22 cellular contexts compared by ENCODE assay signal in the genomic region with DNA sequence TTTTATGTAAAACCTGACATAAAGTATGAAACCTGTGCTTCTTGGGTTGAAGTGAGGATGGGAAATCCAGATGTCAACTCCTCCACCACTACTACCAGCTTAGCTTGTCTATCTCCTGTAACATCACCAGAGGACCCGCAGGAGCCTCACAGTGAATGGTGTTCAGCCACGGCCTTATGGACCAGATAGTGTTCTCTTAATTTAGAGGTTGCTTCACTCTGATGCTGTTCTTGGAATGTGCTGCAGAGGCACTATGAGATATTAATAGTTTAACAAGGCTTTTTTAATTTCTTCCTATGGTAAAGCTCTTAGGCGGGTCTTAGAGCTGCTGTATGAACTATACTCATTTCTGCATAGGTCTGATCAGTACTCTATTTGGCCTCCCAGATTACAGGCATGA. TPM values are rescaled to one million over a fixed set of nuclear protein-coding genes. Genes with fewer than 3 reads are reported as not detected.
DNase-seq lines count a peak whose midpoint lies in the region; ATAC-seq and TF ChIP-seq lines count a peak whose summit lies in the region.
"Had no signal": no experiment of that assay in that cellular context is flagged by ENCODE, and none has a peak within 500 bp of the region (broad histone marks: within the 10 kb centered on the region; RNA-seq: fewer than 3 reads in every experiment).

No MANE protein-coding gene starts in this region.

- peaks cover 11% of the 10 kb centered on the region for H3K79me1 ChIP-seq in mesenchymal stem cell (replicated peaks; ENCODE audit: low read length, poor library complexity, severe bottlenecking)

- H3K4me2 ChIP-seq in PC-9 (no peak overlapping the region), mesenchymal stem cell (ENCODE audit: low read length, poor library complexity, severe bottlenecking) (no peak overlapping the region)

- CTCF ChIA-PET in PC-9 (lab: Charles Lee): no interaction called here

- no peak overlapping the region for H2BK5ac ChIP-seq in mesenchymal stem cell (ENCODE audit: low read depth, low read length, poor library complexity, severe bottlenecking)

- H2BK12ac ChIP-seq in mesenchymal stem cell (ENCODE audit: low read length in 2 of 2): no peak overlapping the region

- no peak overlapping the region for H3K14ac ChIP-seq in mesenchymal stem cell (ENCODE audit: low read length in 2 of 2)

- H3K4me3 ChIP-seq in HL-60 (replicated peaks; ENCODE audit: insufficient read depth, low read length): no peak overlapping the region
- H3K4me3 ChIP-seq in PC-9: no peak overlapping the region
- no peak overlapping the region for H3K4me3 ChIP-seq in mesenchymal stem cell (ENCODE audit: insufficient read depth in 1 of 2, low read depth in 1 of 2, low read length in 2 of 2)
- H3K4me3 ChIP-seq in skeletal muscle tissue (ENCODE audit: low read length in 3 of 3): no peak overlapping the region
- no peak overlapping the region for H3K4me3 ChIP-seq in testis
- H3K4me3 ChIP-seq: esophagus muscularis mucosa had no signal

- no peak overlapping the region for H3K4ac ChIP-seq in mesenchymal stem cell (ENCODE audit: low read depth in 1 of 2, low read length in 2 of 2)

- no peak overlapping the region for H2BK120ac ChIP-seq in mesenchymal stem cell (ENCODE audit: low read depth, low read length)

- no peak overlapping the region for H3K18ac ChIP-seq in mesenchymal stem cell (ENCODE audit: low read depth in 1 of 2, low read length in 2 of 2)

- TF ChIP-seq POLR2A in testis (IDR thresholded peaks at IDR 0.05): no peak

- WGBS in mesenchymal stem cell: 98% methylated on average over 3 of the region's 3 CpGs
- WGBS in testis, 2 donors: 93 to 95% methylated on average over 3 of the region's 3 CpGs

- intact Hi-C loops in PC-9 (cut with micrococcal nuclease; ENCODE audit: unreplicated experiment): no loop called here
- intact Hi-C loops in testis (cut with DNase I; ENCODE audit: low total_unique reads): no loop called here

- H3F3A ChIP-seq in PC-9 (ENCODE audit: insufficient read depth, low read depth): peaks cover 44% of the 10 kb centered on the region

- H3K27me3 ChIP-seq in HL-60 (ENCODE audit: insufficient read depth, poor library complexity, severe bottlenecking) (no peaks in the 10 kb centered on the region), PC-9 (ENCODE audit: insufficient read depth, low read depth) (no peaks in the 10 kb centered on the region), mesenchymal stem cell (ENCODE audit: control insufficient read depth in 1 of 2, insufficient read depth in 1 of 2, low read length in 2 of 2) (no peaks in the 10 kb centered on the region), skeletal muscle tissue (ENCODE audit: control insufficient read depth in 3 of 3, insufficient read depth in 3 of 3, low read length in 3 of 3) (no peaks in the 10 kb centered on the region), testis (no peaks in the 10 kb centered on the region)
- H3K27me3 ChIP-seq: esophagus muscularis mucosa had no signal

- H3K79me2 ChIP-seq in PC-9 (ENCODE audit: low read depth): no peaks in the 10 kb centered on the region
- H3K79me2 ChIP-seq: parathyroid adenoma had no signal

- H4K20me1 ChIP-seq in PC-9 (ENCODE audit: insufficient read depth): no peaks in the 10 kb centered on the region

- no peaks in the 10 kb centered on the region; the same call in 1 of the 2 replicates for H3K9me2 ChIP-seq in PC-9 (ENCODE audit: insufficient read depth)

- peak overlapping the region; percentile 57 for H3K27ac ChIP-seq in HL-60 (replicated peaks)
- peak overlapping the region; percentile 99 for H3K27ac ChIP-seq in PC-9
- H3K27ac ChIP-seq in mesenchymal stem cell (ENCODE audit: low read length, poor library complexity, severe bottlenecking): no peak overlapping the region
- peak overlapping the region; percentile 39 for H3K27ac ChIP-seq in skeletal muscle tissue (ENCODE audit: low read depth, low read length)
- no peak overlapping the region for H3K27ac ChIP-seq in testis
- H3K27ac ChIP-seq: parathyroid adenoma had no signal

- H2AFZ ChIP-seq in PC-9 (no peak overlapping the region), mesenchymal stem cell (ENCODE audit: low read depth, low read length) (no peak overlapping the region)
- H2AFZ ChIP-seq: parathyroid adenoma had no signal

- H2AK5ac ChIP-seq in mesenchymal stem cell (ENCODE audit: low read length, severe bottlenecking): peak overlapping the region; percentile 86

- H3K9me3 ChIP-seq in PC-9 (ENCODE audit: insufficient read depth, low read depth) (no peaks in the 10 kb centered on the region), mesenchymal stem cell (ENCODE audit: control insufficient read depth, low read length) (no peaks in the 10 kb centered on the region), skeletal muscle tissue (ENCODE audit: control insufficient read depth in 3 of 3, low read length in 3 of 3) (no peaks in the 10 kb centered on the region), testis (no peaks in the 10 kb centered on the region)
- H3K9me3 ChIP-seq: esophagus muscularis mucosa had no signal

- no peak for TF ChIP-seq CTCF in HL-60 (IDR thresholded peaks at IDR 0.05; ENCODE audit: insufficient read depth, low read length)
- TF ChIP-seq CTCF in PC-9 (conservative IDR thresholded peaks at IDR 0.05): no peak
- no peak for TF ChIP-seq CTCF in testis (IDR thresholded peaks at IDR 0.05)

- DNase-seq in HL-60 (ENCODE audit: low read depth in 1 of 2, low spot score in 1 of 2) (no peak), PC-9 (no peak), mesenchymal stem cell (no peak), testis (no peak)
- DNase-seq: activated CD4-positive, alpha-beta T cell treated with anti-CD3 and anti-CD28 coated beads, Interleukin-2, amount 10 ng/mL, durations not matched to agents 7 days and 5 days; activated naive CD4-positive, alpha-beta T cell treated with Interleukin-2 at 50 U/mL for 16 hours; C1 segment of cervical spinal cord; COR-L47; DMS53; immature natural killer cell; left cardiac atrium; mammary epithelial cell; NCI-H1105; NCI-H187; RPMI8226; stimulated activated CD4-positive, alpha-beta T cell treated with anti-CD3 and anti-CD28 coated beads, Interleukin-4, amount 100 ng/mL, for 24 hours; T-cell had no signal

- no peak for ATAC-seq in HG03571 (IDR thresholded peaks at IDR 0.05; ENCODE audit: unreplicated experiment)
- ATAC-seq in GM18502 (IDR thresholded peaks at IDR 0.05; ENCODE audit: poor library complexity, unreplicated experiment): no peak
- ATAC-seq: T-cell had no signal

- no peak overlapping the region for H3K23ac ChIP-seq in mesenchymal stem cell (ENCODE audit: low read length in 2 of 2)

- H4K91ac ChIP-seq in mesenchymal stem cell (ENCODE audit: low read length): no peak overlapping the region

- H3K4me1 ChIP-seq in PC-9 (replicated peaks; ENCODE audit: insufficient read depth) (peaks cover 39% of the 10 kb centered on the region), mesenchymal stem cell (ENCODE audit: control insufficient read depth, insufficient read depth, low read depth, low read length) (peaks cover 6% of the 10 kb centered on the region), skeletal muscle tissue (ENCODE audit: control insufficient read depth in 3 of 3, insufficient read depth in 3 of 3, low read length in 3 of 3) (peaks cover 0 to 23% (median 19%) of the 10 kb centered on the region in 3 donors), testis (peaks cover 12% of the 10 kb centered on the region)
- H3K4me1 ChIP-seq: parathyroid adenoma had no signal

- H2BK15ac ChIP-seq in mesenchymal stem cell (ENCODE audit: low read depth, poor library complexity, severe bottlenecking): no peak overlapping the region

- H4K8ac ChIP-seq in mesenchymal stem cell (ENCODE audit: low read length): no peak overlapping the region

- H3K9ac ChIP-seq in mesenchymal stem cell (ENCODE audit: low read length): no peak overlapping the region
- H3K9ac ChIP-seq in skeletal muscle tissue (ENCODE audit: low read depth in 1 of 3, low read length in 3 of 3): no peak overlapping the region
- H3K9ac ChIP-seq: parathyroid adenoma had no signal

- POLR2A ChIA-PET in PC-9 (lab: Charles Lee; ENCODE audit: unreplicated experiment): no interaction called here

- no TSS peak for BruUV-seq in PC-9 (replicated peaks; lab: Mats Ljungman, UMichigan)

- H3K36me3 ChIP-seq in PC-9 (ENCODE audit: low read depth) (peaks cover 27% of the 10 kb centered on the region), mesenchymal stem cell (ENCODE audit: control insufficient read depth in 1 of 2, insufficient read depth in 2 of 2, low read depth in 1 of 2, low read length in 2 of 2) (peaks cover 29 to 83% of the 10 kb centered on the region in 2 experiments), skeletal muscle tissue (ENCODE audit: control insufficient read depth in 3 of 3, insufficient read depth in 3 of 3, low read length in 3 of 3) (peaks cover 39 to 70% (median 56%) of the 10 kb centered on the region in 3 donors), testis (ENCODE audit: low read depth, missing control alignments) (no peaks in the 10 kb centered on the region)

RNA-seq across cellular contexts. Expression of a gene that starts 27.9 kb away (rescaled TPM):
- 14.9 and 15.0 TPM in 2 replicates for total RNA-seq in PC-9 (2021)
- polyA plus RNA-seq in mesenchymal stem cell (2013, experiment 1 of 2): 21.7 TPM
- 21.5 TPM for polyA plus RNA-seq in mesenchymal stem cell (2013, experiment 2 of 2)
- 15.1 TPM for total RNA-seq in skeletal muscle tissue
- 10 to 100 TPM; 46.7 to 48.6 TPM for total RNA-seq in testis
- 30.0 TPM for polyA plus RNA-seq in testis (ENCODE audit: insufficient read depth, low read depth, low replicate concordance)

RNA-seq across cellular contexts. Expression of a gene that starts 53.4 kb away (rescaled TPM):
- 63.0 and 78.2 TPM in 2 replicates for total RNA-seq in PC-9 (2021)
- 55.8 TPM for polyA plus RNA-seq in mesenchymal stem cell (2013, experiment 1 of 2)
- 60.2 TPM for polyA plus RNA-seq in mesenchymal stem cell (2013, experiment 2 of 2)
- 52.7 TPM for total RNA-seq in skeletal muscle tissue
- 10 to 100 TPM; 53.2 to 57.0 TPM for total RNA-seq in testis
- 84.1 TPM for polyA plus RNA-seq in testis (ENCODE audit: insufficient read depth, low read depth, low replicate concordance)

RNA-seq across cellular contexts. Expression of a gene that starts 53.7 kb away (rescaled TPM):
- total RNA-seq in PC-9 (2021) (21.9 and 35.5 TPM in 2 replicates), skeletal muscle tissue (40.2 TPM), testis (100 to 1,000 TPM in 1 of 2 donors, 10 to 100 TPM in 1; 96.6 to 147 TPM)
- 33.1 TPM for polyA plus RNA-seq in mesenchymal stem cell (2013, experiment 1 of 2)
- polyA plus RNA-seq in mesenchymal stem cell (2013, experiment 2 of 2): 33.0 TPM
- 203 TPM for polyA plus RNA-seq in testis (ENCODE audit: insufficient read depth, low read depth, low replicate concordance)

Comparison
In these comparisons a context has a peak if more than half of its experiments do, and no peak if none do; other contexts are left out.
1. H3K27ac ChIP-seq: peak in HL-60 (single experiment), PC-9 (single experiment) and skeletal muscle tissue (single experiment); none in mesenchymal stem cell (single experiment) and testis (0 of 2).